In the genomic region with DNA sequence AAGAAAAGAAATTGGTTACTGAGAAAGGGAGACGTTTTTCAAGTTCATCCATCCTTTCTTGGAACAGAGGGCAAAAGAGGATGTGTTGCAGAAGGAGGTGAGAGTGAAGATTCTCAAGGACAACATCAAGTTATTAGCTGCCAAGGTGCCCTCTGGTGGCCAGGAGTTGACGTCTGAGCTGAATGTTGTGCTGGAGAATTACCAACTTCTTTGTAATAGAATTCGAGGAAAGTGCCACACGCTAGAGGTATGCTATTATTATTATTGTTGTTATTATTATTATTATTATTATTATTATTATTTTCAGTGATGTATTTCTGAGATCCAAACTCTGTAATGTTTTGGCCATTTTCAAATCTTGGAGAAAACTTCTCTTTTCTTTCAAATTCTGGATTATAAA, we compare ENCODE assay signal across 8 cellular contexts.
A peak's percentile ranks its signal among the peaks of the same experiment; 100 is the strongest.
DNase-seq lines count a peak whose midpoint lies in the region; ATAC-seq, FAIRE-seq and TF ChIP-seq lines count a peak whose summit lies in the region.

No MANE protein-coding gene starts in this region.

- POLR2A ChIA-PET in A549 (lab: Yijun Ruan, JAX) = interaction anchor here (0.7 to 1.6 kb wide), 2 partner anchors 196 to 374 kb away, joined by 5 to 17 read pairs; no protein-coding TSS in a partner anchor
- POLR2A ChIA-PET in activated CD4-positive, alpha-beta T cell treated with anti-CD3 and anti-CD28 coated beads, Interleukin-2, amount 10 ng/mL, durations not matched to agents 7 days and 5 days (lab: Charles Lee) = no interaction called here

- H3K9me3 Mint-ChIP-seq in activated CD4-positive, alpha-beta T cell treated with anti-CD3 and anti-CD28 coated beads, Interleukin-2, amount 10 ng/mL, durations not matched to agents 7 days and 5 days = no peaks in the 10 kb centered on the region

- H3K36me3 Mint-ChIP-seq in activated CD4-positive, alpha-beta T cell treated with anti-CD3 and anti-CD28 coated beads, Interleukin-2, amount 10 ng/mL, durations not matched to agents 7 days and 5 days (ENCODE audit: low read depth) = peaks cover 51% of the 10 kb centered on the region

- H3K4me3 Mint-ChIP-seq in activated CD4-positive, alpha-beta T cell treated with anti-CD3 and anti-CD28 coated beads, Interleukin-2, amount 10 ng/mL, durations not matched to agents 7 days and 5 days = no peak overlapping the region

- H3K4me1 Mint-ChIP-seq in activated CD4-positive, alpha-beta T cell treated with anti-CD3 and anti-CD28 coated beads, Interleukin-2, amount 10 ng/mL, durations not matched to agents 7 days and 5 days = peaks cover 20% of the 10 kb centered on the region

- H3K4me3 ChIP-seq in A549 = no peak overlapping the region
- H3K4me3 ChIP-seq in lung = no peak overlapping the region

- CTCF ChIA-PET in A549 (lab: Yijun Ruan, JAX) = interaction anchor here (0.6 to 1.6 kb wide), 13 partner anchors 9 to 383 kb away, joined by 3 to 7 read pairs (median 4); no protein-coding TSS in a partner anchor
- CTCF ChIA-PET in activated CD4-positive, alpha-beta T cell treated with anti-CD3 and anti-CD28 coated beads, Interleukin-2, amount 10 ng/mL, durations not matched to agents 7 days and 5 days (lab: Charles Lee) = interaction anchor here (0.6 to 1.6 kb wide), 8 partner anchors 11 to 383 kb away, joined by 3 to 5 read pairs (median 3); no protein-coding TSS in a partner anchor

- no peak overlapping the region for H3K4me2 ChIP-seq in A549

- no peaks in the 10 kb centered on the region for H3K27me3 Mint-ChIP-seq in activated CD4-positive, alpha-beta T cell treated with anti-CD3 and anti-CD28 coated beads, Interleukin-2, amount 10 ng/mL, durations not matched to agents 7 days and 5 days

- peak; percentile 37 to 74 for DNase-seq in A549 (ENCODE audit: low read depth in 1 of 2, low spot score in 1 of 2)
- DNase-seq in NCI-H524 (lab: John Stamatoyannopoulos, UW) = peak; percentile 73 to 88
- DNase-seq in activated CD4-positive, alpha-beta T cell treated with anti-CD3 and anti-CD28 coated beads, Interleukin-2, amount 10 ng/mL, durations not matched to agents 7 days and 5 days = peak; percentile 78
- DNase-seq in dermis blood vessel endothelial cell = peak; percentile 84
- peak; percentile 74 for DNase-seq in lung (ENCODE audit: low spot score)
- DNase-seq in stimulated activated CD8-positive, alpha-beta memory T cell treated with anti-CD3 and anti-CD28 coated beads, Interleukin-15, amount 100 ng/mL, for 4 hours (ENCODE audit: low read depth in 2 of 2) = peak; percentile 25 to 45

- H3K4me1 ChIP-seq in A549 (no peaks in the 10 kb centered on the region), lung (ENCODE audit: control insufficient read depth in 2 of 2, insufficient read depth in 2 of 2, low read length in 2 of 2) (peaks cover 1 to 2% of the 10 kb centered on the region in 2 donors)

- H3K27me3 ChIP-seq in lung (ENCODE audit: control insufficient read depth, insufficient read depth) = no peaks in the 10 kb centered on the region

- H3K27ac ChIP-seq in A549 (no peak overlapping the region), lung (ENCODE audit: low read depth in 1 of 2, low read length in 1 of 2) (no peak overlapping the region)

- no peak for TF ChIP-seq EP300 in A549 (IDR thresholded peaks at IDR 0.05)

- FAIRE-seq in A549 (lab: Jason Lieb, UNC) = no peak

- peak; percentile 78 to 80 for TF ChIP-seq RAD21 in A549 (conservative IDR thresholded peaks at IDR 0.05 in 1 of 2, IDR thresholded peaks at IDR 0.05 in 1 of 2)

- ATAC-seq in A549 = peak; percentile 80 to 83; a peak in 5 of 6 replicates
- peak; percentile 73 for ATAC-seq in GM18505 (IDR thresholded peaks at IDR 0.05; ENCODE audit: unreplicated experiment)
- ATAC-seq in HG03108 (IDR thresholded peaks at IDR 0.05; ENCODE audit: unreplicated experiment) = peak; percentile 87
- peak; percentile 38 for ATAC-seq in lung (ENCODE audit: insufficient read depth, low FRiP score)

- TF ChIP-seq CTCF in A549 (IDR thresholded peaks at IDR 0.05) (peak; percentile 72), lung (IDR thresholded peaks at IDR 0.05; ENCODE audit: control extremely low read depth, extremely low read depth) (peak; percentile 41)

- 3% methylated on average over 4 of the region's 4 CpGs for WGBS in A549 (ENCODE audit: missing lambda C conversion rate)
- WGBS in lung, 2 donors = 5 to 11% methylated on average over 4 of the region's 4 CpGs

- peaks cover 8 to 13% of the 10 kb centered on the region in 2 donors for H3K36me3 ChIP-seq in lung (ENCODE audit: control insufficient read depth in 2 of 2, insufficient read depth in 2 of 2, low read length in 2 of 2)

- H3K9me3 ChIP-seq in A549 = no peaks in the 10 kb centered on the region
- H3K9me3 ChIP-seq in lung (ENCODE audit: control insufficient read depth in 2 of 2, insufficient read depth in 1 of 2, low read length in 1 of 2) = no peaks in the 10 kb centered on the region

- no peak for TF ChIP-seq POLR2A in A549 (IDR thresholded peaks at IDR 0.05; ENCODE audit: low read length)
- TF ChIP-seq POLR2A in GM18505 (IDR thresholded peaks at IDR 0.05; ENCODE audit: borderline replicate concordance, extremely low read depth, insufficient read depth, insufficient read length) = no peak

- peak overlapping the region; percentile 55 for H3K27ac Mint-ChIP-seq in activated CD4-positive, alpha-beta T cell treated with anti-CD3 and anti-CD28 coated beads, Interleukin-2, amount 10 ng/mL, durations not matched to agents 7 days and 5 days

TF ChIP-seq in A549, 52 proteins besides CTCF, POLR2A, EP300 and RAD21:
- peak; percentile 92 for TF ChIP-seq SMC3 (IDR thresholded peaks at IDR 0.05)
- no peak for TF ChIP-seq CEBPB (IDR thresholded peaks at IDR 0.05)
